9 cellular contexts compared by ENCODE assay signal in the genomic region with DNA sequence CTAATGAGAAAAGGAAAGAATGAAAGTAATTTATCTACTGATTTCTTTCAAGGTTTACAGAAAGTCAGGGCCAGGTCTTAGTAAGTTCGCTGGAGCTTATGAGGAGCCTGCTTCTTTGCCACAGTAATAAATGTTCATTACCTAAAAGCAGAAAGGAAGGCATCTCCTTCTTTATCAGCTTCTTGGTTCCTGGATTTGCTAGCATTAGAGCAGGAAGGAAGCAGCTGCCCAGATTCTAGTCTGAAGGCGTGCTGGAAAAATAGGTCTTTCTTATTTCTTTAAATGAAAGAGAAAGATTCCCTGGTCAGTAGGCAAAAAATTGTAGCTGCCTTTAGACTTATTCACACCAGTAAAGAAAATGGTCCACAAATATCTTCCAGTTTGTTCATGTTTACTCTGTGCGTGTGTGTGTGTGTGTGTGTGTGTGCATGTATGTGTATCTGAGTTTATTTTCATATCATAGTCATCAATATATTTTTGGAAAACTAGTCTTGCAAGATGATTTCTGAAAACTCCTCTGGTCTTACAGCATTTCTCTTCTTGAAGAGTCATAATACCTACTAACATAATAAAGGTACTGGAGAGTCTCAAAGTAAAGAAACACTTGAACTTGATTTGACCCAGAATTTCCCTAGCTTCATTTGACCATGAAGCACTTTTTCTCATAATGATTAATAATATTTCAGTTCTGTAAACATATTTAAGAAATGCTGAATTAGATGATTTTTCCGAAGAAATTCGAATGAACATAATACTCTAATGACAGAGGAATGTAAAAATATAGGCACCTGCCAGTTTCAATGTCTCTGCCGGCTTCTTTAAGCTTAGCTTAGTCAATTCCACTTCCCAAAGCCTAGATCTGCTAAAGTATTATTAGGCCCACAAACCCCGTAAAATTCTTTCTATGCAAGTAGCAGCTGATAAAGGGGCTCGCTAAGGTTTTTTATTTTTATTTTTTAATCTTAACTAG.
A peak's percentile ranks its signal among the peaks of the same experiment; 100 is the strongest.
DNase-seq lines count a peak whose midpoint lies in the region; ATAC-seq and TF ChIP-seq lines count a peak whose summit lies in the region.
"Had no signal": no experiment of that assay in that cellular context is flagged by ENCODE, and none has a peak within 500 bp of the region (broad histone marks: within the 10 kb centered on the region; RNA-seq: fewer than 3 reads in every experiment).

No MANE protein-coding gene starts in this region.

- peaks cover 3% of the 10 kb centered on the region for H3K9me3 Mint-ChIP-seq in activated naive CD8-positive, alpha-beta T cell treated with anti-CD3 and anti-CD28 coated beads, Interleukin-2, amount 10 ng/mL, durations not matched to agents 7 days and 5 days
- H3K9me3 Mint-ChIP-seq in stimulated activated naive CD8-positive, alpha-beta T cell treated with anti-CD3 and anti-CD28 coated beads, Interleukin-15, amount 100 ng/mL, for 72 hours, result no peaks in the 10 kb centered on the region
- no peaks in the 10 kb centered on the region for H3K9me3 Mint-ChIP-seq in immature natural killer cell

- H3K4me3 Mint-ChIP-seq in activated naive CD8-positive, alpha-beta T cell treated with anti-CD3 and anti-CD28 coated beads, Interleukin-2, amount 10 ng/mL, durations not matched to agents 7 days and 5 days, result no peak overlapping the region
- peak overlapping the region in 1 of 2 donors; percentile 1 for H3K4me3 Mint-ChIP-seq in stimulated activated naive CD8-positive, alpha-beta T cell treated with anti-CD3 and anti-CD28 coated beads, Interleukin-15, amount 100 ng/mL, for 72 hours
- H3K4me3 Mint-ChIP-seq in immature natural killer cell, result no peak overlapping the region

- no peak for TF ChIP-seq CTCF in GM13977 (IDR thresholded peaks at IDR 0.05; ENCODE audit: extremely low read depth, insufficient read depth, missing control alignments)
- no peak for TF ChIP-seq CTCF in parathyroid adenoma (IDR thresholded peaks at IDR 0.05)

- no peaks in the 10 kb centered on the region for H3K27me3 ChIP-seq in parathyroid adenoma (ENCODE audit: control insufficient read depth, insufficient read depth, low read length)

- H3K79me2 ChIP-seq in parathyroid adenoma, result no peaks in the 10 kb centered on the region

- H3K9ac ChIP-seq in parathyroid adenoma, result no peak overlapping the region

- in situ Hi-C loops in GM13977 (cut with MboI; ENCODE audit: low pct_unique_long_range_greater_than_20kb, low sequenced_read_pairs, unreplicated experiment), result no loop called here

- peak overlapping the region; percentile 47 for H3K4me2 ChIP-seq in parathyroid adenoma (ENCODE audit: low read length)

- no peak overlapping the region for H3K4me3 ChIP-seq in parathyroid adenoma (ENCODE audit: low read depth, low read length)

- peak; percentile 50 for ATAC-seq in HG02798 (IDR thresholded peaks at IDR 0.05; ENCODE audit: poor library complexity, unreplicated experiment)
- ATAC-seq in activated naive CD8-positive, alpha-beta T cell treated with anti-CD3 and anti-CD28 coated beads, Interleukin-2, amount 10 ng/mL, durations not matched to agents 7 days and 5 days (ENCODE audit: low read depth), result no peak
- no peak for ATAC-seq in stimulated activated naive CD8-positive, alpha-beta T cell treated with anti-CD3 and anti-CD28 coated beads, Interleukin-15, amount 100 ng/mL, for 72 hours

- peaks cover 3% of the 10 kb centered on the region for H3K4me1 Mint-ChIP-seq in activated naive CD8-positive, alpha-beta T cell treated with anti-CD3 and anti-CD28 coated beads, Interleukin-2, amount 10 ng/mL, durations not matched to agents 7 days and 5 days
- peaks cover 5% of the 10 kb centered on the region for H3K4me1 Mint-ChIP-seq in stimulated activated naive CD8-positive, alpha-beta T cell treated with anti-CD3 and anti-CD28 coated beads, Interleukin-15, amount 100 ng/mL, for 72 hours
- H3K4me1 Mint-ChIP-seq in immature natural killer cell, result peaks cover 0 to 2% of the 10 kb centered on the region in 2 donors

- H2AFZ ChIP-seq in parathyroid adenoma, result peak overlapping the region; percentile 38

- peak; percentile 34 for DNase-seq in GM13977 (ENCODE audit: low spot score)
- no peak for DNase-seq in activated naive CD8-positive, alpha-beta T cell treated with anti-CD3 and anti-CD28 coated beads, Interleukin-2, amount 10 ng/mL, durations not matched to agents 7 days and 5 days
- DNase-seq in HPDE6-E6E7 (ENCODE audit: extremely low spot score), result no peak
- no peak for DNase-seq in NK-92 (lab: John Stamatoyannopoulos, UW; ENCODE audit: unreplicated experiment)
- DNase-seq in stimulated activated naive CD8-positive, alpha-beta T cell treated with anti-CD3 and anti-CD28 coated beads, Interleukin-15, amount 100 ng/mL, for 72 hours, result no peak
- no peak for DNase-seq in immature natural killer cell
- DNase-seq: stimulated activated CD4-positive, alpha-beta T cell treated with anti-CD3 and anti-CD28 coated beads, Interleukin-12 subunit alpha, Interleukin-12 subunit beta, amount 100 ng/mL, for 4 hours had no signal

- POLR2A ChIA-PET in activated naive CD8-positive, alpha-beta T cell treated with anti-CD3 and anti-CD28 coated beads, Interleukin-2, amount 10 ng/mL, durations not matched to agents 7 days and 5 days (lab: Charles Lee), result interaction anchor here (2.0 kb wide), 1 partner anchor 328 kb away, joined by 5 read pairs; no protein-coding TSS in a partner anchor

- H3K36me3 ChIP-seq in parathyroid adenoma (ENCODE audit: control insufficient read depth, insufficient read depth, low read length), result no peaks in the 10 kb centered on the region

- peaks cover 3% of the 10 kb centered on the region for H3K36me3 Mint-ChIP-seq in activated naive CD8-positive, alpha-beta T cell treated with anti-CD3 and anti-CD28 coated beads, Interleukin-2, amount 10 ng/mL, durations not matched to agents 7 days and 5 days
- H3K36me3 Mint-ChIP-seq in immature natural killer cell, result no peaks in the 10 kb centered on the region

- H3K27ac Mint-ChIP-seq in activated naive CD8-positive, alpha-beta T cell treated with anti-CD3 and anti-CD28 coated beads, Interleukin-2, amount 10 ng/mL, durations not matched to agents 7 days and 5 days, result peak overlapping the region; percentile 40
- peak overlapping the region in 1 of 2 donors; percentile 55 for H3K27ac Mint-ChIP-seq in stimulated activated naive CD8-positive, alpha-beta T cell treated with anti-CD3 and anti-CD28 coated beads, Interleukin-15, amount 100 ng/mL, for 72 hours
- no peak overlapping the region for H3K27ac Mint-ChIP-seq in immature natural killer cell

- peak overlapping the region; percentile 19 for H3K27ac ChIP-seq in parathyroid adenoma

- no peaks in the 10 kb centered on the region for H3K9me3 ChIP-seq in parathyroid adenoma (ENCODE audit: control insufficient read depth, low read length)

- H3K27me3 Mint-ChIP-seq in activated naive CD8-positive, alpha-beta T cell treated with anti-CD3 and anti-CD28 coated beads, Interleukin-2, amount 10 ng/mL, durations not matched to agents 7 days and 5 days, result peaks cover 2% of the 10 kb centered on the region
- H3K27me3 Mint-ChIP-seq in stimulated activated naive CD8-positive, alpha-beta T cell treated with anti-CD3 and anti-CD28 coated beads, Interleukin-15, amount 100 ng/mL, for 72 hours, result no peaks in the 10 kb centered on the region
- H3K27me3 Mint-ChIP-seq in immature natural killer cell (ENCODE audit: low read depth in 3 of 3), result peaks cover 0 to 2% (median 0%) of the 10 kb centered on the region in 3 donors

- no peaks in the 10 kb centered on the region for H3K4me1 ChIP-seq in parathyroid adenoma
